In genomic region chr5:172827843-172828242, GRCh38 we compare ENCODE assay signal across 1 cellular context.
TF ChIP-seq lines count a peak whose summit lies in the region.

No MANE protein-coding gene starts in this region.

TF ChIP-seq in WTC11, 78 proteins besides CTCF, POLR2A, EP300 and RAD21 (continued from another document):
- TF ChIP-seq E2F4 (CRISPR knock-in tag; IDR thresholded peaks at IDR 0.05; ENCODE audit: borderline replicate concordance, low read depth) (no peak), TEAD1 (CRISPR knock-in tag; IDR thresholded peaks at IDR 0.05) (no peak), GTF2I (CRISPR knock-in tag; conservative IDR thresholded peaks at IDR 0.05) (no peak), SMAD4 (CRISPR knock-in tag; IDR thresholded peaks at IDR 0.05) (no peak), ELF4 (CRISPR knock-in tag; IDR thresholded peaks at IDR 0.05; ENCODE audit: low read depth) (no peak), PRDM15 (CRISPR knock-in tag; IDR thresholded peaks at IDR 0.05) (no peak), ATF1 (CRISPR knock-in tag; IDR thresholded peaks at IDR 0.05) (no peak)
